Comparison of ENCODE assay signal across 36 cellular contexts in the genomic region with DNA sequence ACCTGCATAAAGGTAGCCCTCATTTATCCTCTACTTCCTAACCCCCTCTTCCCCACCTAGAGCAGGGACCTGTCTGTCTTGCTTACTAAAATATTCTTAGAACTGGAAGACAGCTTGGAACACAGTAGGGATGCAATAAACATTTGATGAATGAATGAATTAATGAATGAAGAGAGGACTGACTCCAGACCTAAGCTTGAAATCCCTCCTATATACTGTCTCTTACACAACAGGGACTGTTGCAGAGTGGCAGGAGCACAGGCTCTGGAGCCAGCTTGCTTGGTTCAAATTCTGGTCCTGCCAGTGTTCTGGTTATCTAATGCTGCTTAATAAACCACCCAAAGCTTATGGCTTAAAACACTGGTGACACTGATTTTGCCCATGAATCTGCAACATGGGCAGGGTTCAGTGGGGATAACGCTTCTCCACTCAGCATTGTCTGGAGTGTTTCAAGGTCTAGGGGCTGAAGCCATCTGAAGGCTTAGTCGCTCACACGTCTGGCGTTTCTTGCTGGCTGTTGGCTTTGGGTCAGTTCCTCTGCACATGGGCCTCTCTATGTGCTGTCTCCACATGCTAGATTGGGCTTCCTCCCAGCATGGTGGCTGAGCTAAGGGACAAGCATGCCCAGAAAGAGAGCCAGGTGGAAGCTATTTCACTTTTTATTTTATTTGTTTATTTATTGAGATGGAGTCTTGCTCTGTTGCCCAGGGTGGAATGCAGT. TPM values are rescaled to one million over a fixed set of nuclear protein-coding genes. Genes with fewer than 3 reads are reported as not detected.
"Had no signal": no experiment of that assay in that cellular context is flagged by ENCODE, and none has a peak within 500 bp of the region (broad histone marks: within the 10 kb centered on the region; RNA-seq: fewer than 3 reads in every experiment).

No MANE protein-coding gene starts in this region.

- H3K27me3 Mint-ChIP-seq: activated T-helper 17 cell treated with anti-CD3 and anti-CD28 coated beads, Interleukin-2, amount 50 U/mL, for 72 hours had no signal

- H3K4me3 ChIP-seq: adrenal gland, body of pancreas, breast epithelium had no signal

- DNase-seq: activated B cell treated with CpG ODN at 0.5 μM for 24 hours; activated CD4-positive, alpha-beta memory T cell treated with anti-CD3 and anti-CD28 coated beads for 36 hours; activated CD4-positive, alpha-beta T cell treated with anti-CD3 and anti-CD28 coated beads for 4 hours; activated CD4-positive, alpha-beta T cell treated with anti-CD3 and anti-CD28 coated beads, Interleukin-2, amount 10 ng/mL, durations not matched to agents 24 days and 14 days; activated CD4-positive, alpha-beta T cell treated with anti-CD3 and anti-CD28 coated beads, Interleukin-2, amount 50 U/mL, for 1 hour; activated CD4-positive, alpha-beta T cell treated with anti-CD3 and anti-CD28 coated beads, Interleukin-2, amount 50 U/mL, for 4 hours; activated CD4-positive, CD25-positive, alpha-beta regulatory T cell treated with anti-CD3 and anti-CD28 coated beads, Interleukin-2, amount 50 U/mL, for 72 hours; activated CD8-positive, alpha-beta memory T cell treated with anti-CD3 and anti-CD28 coated beads, Interleukin-2, amount 50 U/mL, for 4 hours; activated CD8-positive, alpha-beta T cell treated with anti-CD3 and anti-CD28 coated beads for 36 hours; activated effector memory CD4-positive, alpha-beta T cell treated with anti-CD3 and anti-CD28 coated beads, Interleukin-2, amount 50 U/mL, for 16 hours; activated gamma-delta T cell treated with Interleukin-2 at 50 U/mL for 16 hours; activated naive CD4-positive, alpha-beta T cell; activated naive CD4-positive, alpha-beta T cell treated with anti-CD3 and anti-CD28 coated beads for 36 hours; activated naive CD4-positive, alpha-beta T cell treated with anti-CD3 and anti-CD28 coated beads, Interleukin-2, amount 50 U/mL, for 16 hours; activated naive CD8-positive, alpha-beta T cell treated with anti-CD3 and anti-CD28 coated beads for 36 hours; activated T-cell treated with anti-CD3 and anti-CD28 coated beads for 4 hours; activated T-cell treated with anti-CD3 and anti-CD28 coated beads, Interleukin-2, amount 50 U/mL, for 1 hour; activated T-cell treated with anti-CD3 and anti-CD28 coated beads, Interleukin-2, amount 50 U/mL, for 4 hours; activated T-cell treated with anti-CD3 and anti-CD28 coated beads, Interleukin-2, amount 50 U/mL, for 72 hours; adrenal gland; amniotic stem cell; aorta; body of pancreas; brain microvascular endothelial cell; central memory CD4-positive, alpha-beta T cell; T-helper 1 cell; T-helper 2 cell; T-helper 9 cell had no signal

- H3K9me3 ChIP-seq: adrenal gland, body of pancreas had no signal

- H3K4me1 Mint-ChIP-seq: activated CD4-positive, alpha-beta T cell treated with anti-CD3 and anti-CD28 coated beads, Interleukin-2, amount 10 ng/mL, durations not matched to agents 24 days and 14 days; activated T-helper 17 cell treated with anti-CD3 and anti-CD28 coated beads, Interleukin-2, amount 50 U/mL, for 72 hours had no signal

- H3K4me1 ChIP-seq: adrenal gland, body of pancreas, breast epithelium had no signal

- H3K27ac Mint-ChIP-seq: activated B cell treated with CpG ODN at 0.5 μM for 24 hours; activated CD4-positive, alpha-beta memory T cell treated with anti-CD3 and anti-CD28 coated beads for 36 hours; activated CD4-positive, alpha-beta T cell treated with anti-CD3 and anti-CD28 coated beads, Interleukin-2, amount 10 ng/mL, durations not matched to agents 24 days and 14 days; activated CD8-positive, alpha-beta T cell treated with anti-CD3 and anti-CD28 coated beads for 36 hours; activated naive CD4-positive, alpha-beta T cell treated with anti-CD3 and anti-CD28 coated beads for 36 hours; activated naive CD4-positive, alpha-beta T cell treated with anti-CD3 and anti-CD28 coated beads, Interleukin-2, amount 50 U/mL, for 72 hours; activated naive CD8-positive, alpha-beta T cell treated with anti-CD3 and anti-CD28 coated beads for 36 hours; activated T-cell treated with anti-CD3 and anti-CD28 coated beads, Interleukin-2, amount 50 U/mL, for 72 hours; activated T-helper 1 cell treated with anti-CD3 and anti-CD28 coated beads, Interleukin-12 subunit alpha, Interleukin-12 subunit beta, Interleukin-2, Interleukin-4 antibody, amounts not matched to agents 30 ng/mL and 10 ng/mL and 1 ng/mL, durations not matched to agents 14 hours and 24 hours and 36 hours; activated T-helper 17 cell treated with anti-CD3 and anti-CD28 coated beads, Interleukin-2, amount 50 U/mL, for 72 hours; T-helper 1 cell treated with Interleukin-12 subunit alpha and Interleukin-12 subunit beta and Interleukin-4 antibody, amounts not matched to agents 30 μg/mL and 1 μg/mL, for 36 hours; T-helper 2 cell treated with Interferon-gamma antibody and Interleukin-4, amounts not matched to agents 5 μg/mL and 100 μg/mL, for 36 hours had no signal

- H3K4me3 Mint-ChIP-seq: activated B cell treated with CpG ODN at 0.5 μM for 24 hours; activated CD4-positive, alpha-beta memory T cell treated with anti-CD3 and anti-CD28 coated beads for 36 hours; activated CD4-positive, alpha-beta T cell treated with anti-CD3 and anti-CD28 coated beads, Interleukin-2, amount 10 ng/mL, durations not matched to agents 24 days and 14 days; activated CD8-positive, alpha-beta T cell treated with anti-CD3 and anti-CD28 coated beads for 36 hours; activated naive CD4-positive, alpha-beta T cell treated with anti-CD3 and anti-CD28 coated beads for 36 hours; activated naive CD8-positive, alpha-beta T cell treated with anti-CD3 and anti-CD28 coated beads for 36 hours; activated T-cell treated with anti-CD3 and anti-CD28 coated beads, Interleukin-2, amount 50 U/mL, for 4 hours; activated T-cell treated with anti-CD3 and anti-CD28 coated beads, Interleukin-2, amount 50 U/mL, for 72 hours; activated T-helper 1 cell treated with anti-CD3 and anti-CD28 coated beads, Interleukin-12 subunit alpha, Interleukin-12 subunit beta, Interleukin-2, Interleukin-4 antibody, amounts not matched to agents 30 ng/mL and 10 ng/mL and 1 ng/mL, durations not matched to agents 14 hours and 24 hours and 36 hours; activated T-helper 17 cell treated with anti-CD3 and anti-CD28 coated beads, Interleukin-2, amount 50 U/mL, for 72 hours; T-helper 1 cell treated with Interleukin-12 subunit alpha and Interleukin-12 subunit beta and Interleukin-4 antibody, amounts not matched to agents 30 μg/mL and 1 μg/mL, for 36 hours; T-helper 2 cell treated with Interferon-gamma antibody and Interleukin-4, amounts not matched to agents 5 μg/mL and 100 μg/mL, for 36 hours had no signal

- H3K36me3 ChIP-seq: adrenal gland, brain microvascular endothelial cell, breast epithelium had no signal

- H3K36me3 Mint-ChIP-seq: activated CD4-positive, alpha-beta memory T cell treated with anti-CD3 and anti-CD28 coated beads for 36 hours; activated naive CD4-positive, alpha-beta T cell treated with anti-CD3 and anti-CD28 coated beads, Interleukin-2, amount 50 U/mL, for 72 hours; activated naive CD8-positive, alpha-beta T cell treated with anti-CD3 and anti-CD28 coated beads for 36 hours had no signal

- H3K27ac ChIP-seq: adrenal gland, body of pancreas, brain microvascular endothelial cell, breast epithelium, VCaP had no signal

- H3K9me3 Mint-ChIP-seq: activated B cell treated with CpG ODN at 0.5 μM for 24 hours; activated CD4-positive, alpha-beta memory T cell treated with anti-CD3 and anti-CD28 coated beads for 36 hours; activated CD4-positive, alpha-beta T cell treated with anti-CD3 and anti-CD28 coated beads, Interleukin-2, amount 10 ng/mL, durations not matched to agents 24 days and 14 days; activated CD8-positive, alpha-beta T cell treated with anti-CD3 and anti-CD28 coated beads for 36 hours; activated naive CD4-positive, alpha-beta T cell treated with anti-CD3 and anti-CD28 coated beads for 36 hours; activated naive CD4-positive, alpha-beta T cell treated with anti-CD3 and anti-CD28 coated beads, Interleukin-2, amount 50 U/mL, for 72 hours; activated naive CD8-positive, alpha-beta T cell treated with anti-CD3 and anti-CD28 coated beads for 36 hours; activated T-cell treated with anti-CD3 and anti-CD28 coated beads, Interleukin-2, amount 50 U/mL, for 4 hours; activated T-cell treated with anti-CD3 and anti-CD28 coated beads, Interleukin-2, amount 50 U/mL, for 72 hours; activated T-helper 1 cell treated with anti-CD3 and anti-CD28 coated beads, Interleukin-12 subunit alpha, Interleukin-12 subunit beta, Interleukin-2, Interleukin-4 antibody, amounts not matched to agents 30 ng/mL and 10 ng/mL and 1 ng/mL, durations not matched to agents 14 hours and 24 hours and 36 hours; activated T-helper 17 cell treated with anti-CD3 and anti-CD28 coated beads, Interleukin-2, amount 50 U/mL, for 72 hours; T-helper 1 cell treated with Interleukin-12 subunit alpha and Interleukin-12 subunit beta and Interleukin-4 antibody, amounts not matched to agents 30 μg/mL and 1 μg/mL, for 36 hours; T-helper 2 cell treated with Interferon-gamma antibody and Interleukin-4, amounts not matched to agents 5 μg/mL and 100 μg/mL, for 36 hours had no signal

- H3K27me3 ChIP-seq: adrenal gland, body of pancreas had no signal

RNA-seq across cellular contexts. Expression of a gene that starts 12.8 kb away (rescaled TPM):
- total RNA-seq: activated naive CD8-positive, alpha-beta T cell treated with anti-CD3 and anti-CD28 coated beads for 36 hours had no signal

RNA-seq across cellular contexts. Expression of a gene that starts 34.0 kb away (rescaled TPM):
- total RNA-seq: activated B cell treated with CpG ODN at 0.5 μM for 24 hours; activated CD8-positive, alpha-beta memory T cell treated with anti-CD3 and anti-CD28 coated beads for 36 hours; activated naive CD8-positive, alpha-beta T cell treated with anti-CD3 and anti-CD28 coated beads for 36 hours had no signal
- polyA plus RNA-seq: aorta had no signal
